Comparison of ENCODE assay signal across 11 cellular contexts in genomic region chr10:90652519-90652918, GRCh38.
DNase-seq lines count a peak whose midpoint lies in the region; ATAC-seq and TF ChIP-seq lines count a peak whose summit lies in the region.
"Had no signal": no experiment of that assay in that cellular context is flagged by ENCODE, and none has a peak within 500 bp of the region (broad histone marks: within the 10 kb centered on the region; RNA-seq: fewer than 3 reads in every experiment).

No MANE protein-coding gene starts in this region.

- no peaks in the 10 kb centered on the region for H3K4me1 ChIP-seq in sigmoid colon

- TF ChIP-seq EP300 in sigmoid colon (IDR thresholded peaks at IDR 0.05): no peak

- H3K36me3 ChIP-seq in sigmoid colon: no peaks in the 10 kb centered on the region

- H3K4me3 ChIP-seq in sigmoid colon: no peak overlapping the region

- no peaks in the 10 kb centered on the region for H3K27me3 ChIP-seq in sigmoid colon

- TF ChIP-seq POLR2A in sigmoid colon (IDR thresholded peaks at IDR 0.05): no peak

- H3K9me3 ChIP-seq in sigmoid colon: no peaks in the 10 kb centered on the region

- in situ Hi-C loops in Caki2 (cut with HindIII; ENCODE audit: low pct_unique_long_range_greater_than_20kb, low sequenced_read_pairs): no loop called here

- TF ChIP-seq CTCF in VCaP (conservative IDR thresholded peaks at IDR 0.05) (peak; percentile 64), sigmoid colon (IDR thresholded peaks at IDR 0.05) (no peak)

- ATAC-seq in GM19351 (IDR thresholded peaks at IDR 0.05; ENCODE audit: unreplicated experiment): no peak

- intact Hi-C loops in sigmoid colon (cut with DNase I): no loop called here

- H3K27ac ChIP-seq in VCaP (no peak overlapping the region), sigmoid colon (no peak overlapping the region)

- DNase-seq in Caki2 (ENCODE audit: low read depth): peak; percentile 17
- peak; percentile 13 for DNase-seq in HPDE6-E6E7 (ENCODE audit: extremely low spot score)
- DNase-seq in islet precursor cell: peak; percentile 56
- no peak for DNase-seq in NCI-H1105 treated with DMSO at 0.1 percent for 48 hours (lab: John Stamatoyannopoulos, UW)
- no peak for DNase-seq in NCI-H1048 (lab: John Stamatoyannopoulos, UW)
- DNase-seq in sigmoid colon: no peak
- DNase-seq: activated CD4-positive, CD25-positive, alpha-beta regulatory T cell treated with anti-CD3 and anti-CD28 coated beads, Interleukin-2, amount 50 U/mL, for 72 hours; DMS79; nucleus accumbens had no signal

Comparison
In these comparisons a context has a peak if more than half of its experiments do, and no peak if none do; other contexts are left out.
1. DNase-seq: peak in Caki2 (single experiment), HPDE6-E6E7 (single experiment) and islet precursor cell (single experiment); none in NCI-H1105 treated with DMSO at 0.1 percent for 48 hours (single experiment), NCI-H1048 (single experiment) and sigmoid colon (single experiment).